ENCODE assay signal across 29 cellular contexts in genomic region chr6:33850869-33851541, GRCh38. TPM values are rescaled to one million over a fixed set of nuclear protein-coding genes. Genes with fewer than 3 reads are reported as not detected.
DNase-seq lines count a peak whose midpoint lies in the region; ATAC-seq, FAIRE-seq and TF ChIP-seq lines count a peak whose summit lies in the region.
"Had no signal": no experiment of that assay in that cellular context is flagged by ENCODE, and none has a peak within 500 bp of the region (broad histone marks: within the 10 kb centered on the region; RNA-seq: fewer than 3 reads in every experiment).

No MANE protein-coding gene starts in this region.

- no peaks in the 10 kb centered on the region for H3K79me1 ChIP-seq in H1 (ENCODE audit: low read depth, low read length)

- no peak overlapping the region for H3K23ac ChIP-seq in H1 (ENCODE audit: insufficient read length)

- no peak overlapping the region for H2AFZ ChIP-seq in H1 (ENCODE audit: low read length)
- H2AFZ ChIP-seq in osteoblast (ENCODE audit: low read length) = no peak overlapping the region

- ATAC-seq in Right ventricle myocardium inferior (peak; percentile 69), GM18505 (IDR thresholded peaks at IDR 0.05; ENCODE audit: unreplicated experiment) (no peak), GM21515 (IDR thresholded peaks at IDR 0.05; ENCODE audit: unreplicated experiment) (no peak)
- ATAC-seq: activated T-cell treated with anti-CD3 and anti-CD28 coated beads, Interleukin-2, amount 50 U/mL, for 4 hours; gastroesophageal sphincter; T-helper 17 cell had no signal

- H3K18ac ChIP-seq in H1 (ENCODE audit: extremely low read depth, low read length) = 0 out of 2 replicates have a peak overlapping the region, but pooled peaks have one; percentile 32

- no peak overlapping the region for H2BK120ac ChIP-seq in H1 (replicated peaks; ENCODE audit: low read depth, low read length)

- no peak overlapping the region; the same call in 1 of the 2 replicates for H2BK5ac ChIP-seq in H1 (ENCODE audit: low read depth, low read length)

- H3K27me3 ChIP-seq in right atrium auricular region (no peaks in the 10 kb centered on the region), H1 (replicated peaks in 1 of 4; ENCODE audit: control insufficient read depth in 3 of 4, extremely low read depth in 1 of 4, insufficient read depth in 3 of 4, low read length in 3 of 4) (no peaks in the 10 kb centered on the region), osteoblast (ENCODE audit: insufficient read depth, low read length) (no peaks in the 10 kb centered on the region)
- H3K27me3 ChIP-seq: breast epithelium, MG63, Peyer's patch had no signal

- H3K4me1 ChIP-seq in right atrium auricular region = no peaks in the 10 kb centered on the region
- H3K4me1 ChIP-seq in H1 (replicated peaks in 1 of 4; ENCODE audit: control insufficient read depth in 3 of 4, insufficient read depth in 4 of 4, low read length in 3 of 4) = peaks cover 0 to 5% (median 2%) of the 10 kb centered on the region in 4 experiments; a peak in 4 of 7 replicates
- no peaks in the 10 kb centered on the region for H3K4me1 ChIP-seq in osteoblast (ENCODE audit: insufficient read depth, low read length)
- H3K4me1 ChIP-seq: breast epithelium, gastroesophageal sphincter had no signal

- no peaks in the 10 kb centered on the region for H3K79me2 ChIP-seq in H1 (ENCODE audit: control insufficient read depth in 1 of 2, insufficient read depth in 2 of 2, low read length in 2 of 2)
- no peaks in the 10 kb centered on the region for H3K79me2 ChIP-seq in osteoblast (ENCODE audit: insufficient read depth, low read length)

- no peak overlapping the region for H3K9ac ChIP-seq in H1 (replicated peaks in 1 of 4; ENCODE audit: extremely low read depth in 1 of 4, low read depth in 3 of 4, low read length in 3 of 4)

- H3K56ac ChIP-seq in H1 (replicated peaks; ENCODE audit: insufficient read length, low read depth, low read length) = no peak overlapping the region

- POLR2A ChIA-PET in H1 (lab: Charles Lee; ENCODE audit: partially characterized antibody) = interaction anchor here (0.6 to 1.0 kb wide), 3 partner anchors 70 to 118 kb away, joined by 3 to 4 read pairs (median 3); no protein-coding TSS in a partner anchor

- CTCF ChIA-PET in H1 (lab: Charles Lee; ENCODE audit: partially characterized antibody) = interaction anchor here (0.6 to 11.6 kb wide), 45 partner anchors 8 to 303 kb away, joined by 3 to 87 read pairs (median 4); no protein-coding TSS in a partner anchor

- no peak overlapping the region for H4K8ac ChIP-seq in H1 (ENCODE audit: extremely low read depth, insufficient read depth, low read length)

- TF ChIP-seq CTCF in right atrium auricular region (IDR thresholded peaks at IDR 0.05) = no peak
- TF ChIP-seq CTCF in H1 (IDR thresholded peaks at IDR 0.05; ENCODE audit: control extremely low read depth in 1 of 3, insufficient read depth in 1 of 3, low read depth in 1 of 3, low read length in 3 of 3) = no peak
- no peak for TF ChIP-seq CTCF in osteoblast (IDR thresholded peaks at IDR 0.05; ENCODE audit: extremely low read depth, low read depth, low read length)

- H2BK15ac ChIP-seq in H1 (ENCODE audit: low read length) = 0 out of 2 replicates have a peak overlapping the region, but pooled peaks have one; percentile 46

- H3K27ac ChIP-seq in right atrium auricular region (no peak overlapping the region), H1 (ENCODE audit: low read depth, low read length) (no peak overlapping the region), osteoblast (ENCODE audit: low read depth, low read length) (no peak overlapping the region)
- H3K27ac ChIP-seq: breast epithelium, esophagus squamous epithelium, gastroesophageal sphincter, Peyer's patch, sigmoid colon, SK-N-MC had no signal

- H3K36me3 ChIP-seq in right atrium auricular region (no peaks in the 10 kb centered on the region), H1 (ENCODE audit: control insufficient read depth in 2 of 4, insufficient read depth in 4 of 4, low read length in 3 of 4) (no peaks in the 10 kb centered on the region), osteoblast (ENCODE audit: insufficient read depth, low read length) (no peaks in the 10 kb centered on the region)
- H3K36me3 ChIP-seq: breast epithelium, esophagus squamous epithelium, gastroesophageal sphincter, MG63, Peyer's patch, sigmoid colon had no signal

- H2BK12ac ChIP-seq in H1 (ENCODE audit: low read depth, low read length) = no peak overlapping the region

- H4K20me1 ChIP-seq in H1 (replicated peaks in 1 of 2; ENCODE audit: control insufficient read depth in 1 of 2, insufficient read depth in 2 of 2, low read length in 2 of 2) (no peaks in the 10 kb centered on the region), osteoblast (ENCODE audit: insufficient read depth, low read length) (no peaks in the 10 kb centered on the region)

- TF ChIP-seq POLR2A in H1 (IDR thresholded peaks at IDR 0.05; ENCODE audit: control extremely low read depth in 1 of 2, low read depth in 2 of 2, low read length in 2 of 2) (no peak), GM18505 (IDR thresholded peaks at IDR 0.05; ENCODE audit: borderline replicate concordance, extremely low read depth, insufficient read depth, insufficient read length) (no peak)

- DNase-seq in Right ventricle myocardium inferior (ENCODE audit: missing footprints) (peak; percentile 17), right atrium auricular region (ENCODE audit: low spot score) (no peak), NCI-H345 treated with DMSO at 0.1 percent for 48 hours (lab: John Stamatoyannopoulos, UW; ENCODE audit: unreplicated experiment) (peak; percentile 50), H1 (ENCODE audit: low read depth in 1 of 2, low spot score in 2 of 2) (no peak), osteoblast (ENCODE audit: insufficient read length, low spot score, missing footprints) (peak; percentile 42), AML-193 (lab: John Stamatoyannopoulos, UW) (no peak)
- DNase-seq: activated CD4-positive, alpha-beta T cell treated with anti-CD3 and anti-CD28 coated beads for 4 hours; activated T-cell treated with anti-CD3 and anti-CD28 coated beads, Interleukin-2, amount 50 U/mL, for 4 hours; amygdala; esophagus squamous epithelium; KBM-7; MG63; NCI-H1436 treated with DMSO at 0.1 percent for 48 hours; nephron progenitor cell; sigmoid colon; stimulated activated naive CD4-positive, alpha-beta T cell treated with Interleukin-2 at 50 U/mL for 16 hours; T-helper 17 cell had no signal

- H3K4me3 ChIP-seq in right atrium auricular region (no peak overlapping the region), H1 (ENCODE audit: extremely low read depth in 1 of 4, insufficient read depth in 2 of 4, low read depth in 3 of 4, low read length in 4 of 4) (no peak overlapping the region), osteoblast (ENCODE audit: insufficient read depth, low read length) (no peak overlapping the region)
- H3K4me3 ChIP-seq: breast epithelium, esophagus squamous epithelium, gastroesophageal sphincter, MG63, mucosa of descending colon, Peyer's patch, sigmoid colon, SK-N-MC had no signal

- no peak overlapping the region for H3K4me2 ChIP-seq in H1 (ENCODE audit: insufficient read depth in 1 of 2, low read depth in 2 of 2, low read length in 2 of 2)
- H3K4me2 ChIP-seq in osteoblast (ENCODE audit: insufficient read depth, low read length) = no peak overlapping the region

- no peak overlapping the region for H2BK20ac ChIP-seq in H1 (ENCODE audit: low read length)

- WGBS in H1 (ENCODE audit: extremely low coverage in 1 of 2, insufficient coverage in 1 of 2, insufficient read length in 1 of 2, insufficient replicate concordance in 2 of 2, low coverage in 1 of 2, low lambda C conversion rate in 2 of 2, missing lambda C conversion rate in 1 of 2), 2 experiments = 94% methylated on average over 10 of the region's 10 CpGs; no CpG with 5 or more reads in 1 of the 2 experiments

- FAIRE-seq in H1 (lab: Jason Lieb, UNC) = no peak

- H3K9me3 ChIP-seq in right atrium auricular region (no peaks in the 10 kb centered on the region), H1 (ENCODE audit: insufficient read depth in 2 of 2, low read depth in 1 of 2, low read length in 1 of 2) (no peaks in the 10 kb centered on the region), osteoblast (ENCODE audit: low read depth, low read length) (no peaks in the 10 kb centered on the region)
- H3K9me3 ChIP-seq: breast epithelium, esophagus squamous epithelium, gastroesophageal sphincter, MG63, mucosa of descending colon, Peyer's patch, sigmoid colon had no signal

- intact Hi-C loops in Right ventricle myocardium inferior (cut with DNase I) = no loop called here

- no peak overlapping the region for H2AK5ac ChIP-seq in H1 (ENCODE audit: low read depth, low read length)

- peak overlapping the region; percentile 25 for H4K91ac ChIP-seq in H1 (replicated peaks; ENCODE audit: insufficient read length, low read length)

- no peaks in the 10 kb centered on the region for H3K23me2 ChIP-seq in H1 (ENCODE audit: low read depth, low read length)

- TF ChIP-seq RAD21 in H1 (IDR thresholded peaks at IDR 0.05 in 1 of 2, conservative IDR thresholded peaks at IDR 0.05 in 1 of 2; ENCODE audit: low read depth in 2 of 2, low read length in 2 of 2) = no peak

- H3K4ac ChIP-seq in H1 (replicated peaks; ENCODE audit: insufficient read length, low read depth, low read length) = no peak overlapping the region

- H4K5ac ChIP-seq in H1 (ENCODE audit: insufficient read length, low read depth, low read length) = no peak overlapping the region

- no peak overlapping the region for H3K14ac ChIP-seq in H1 (ENCODE audit: insufficient read length)

- TF ChIP-seq EP300 in H1 (IDR thresholded peaks at IDR 0.05; ENCODE audit: borderline replicate concordance in 1 of 2, low read depth in 2 of 2, low read length in 2 of 2) = no peak

TF ChIP-seq in H1, 55 proteins besides CTCF, POLR2A, EP300 and RAD21:
- TF ChIP-seq BACH1 (IDR thresholded peaks at IDR 0.05; ENCODE audit: low read length) (no peak), TCF12 (IDR thresholded peaks at IDR 0.05; ENCODE audit: low read depth, low read length) (no peak), RXRA (IDR thresholded peaks at IDR 0.05; ENCODE audit: insufficient read depth, low read depth, low read length) (no peak)

RNA-seq across cellular contexts. Expression of gene MLN, which starts 47.2 kb away (rescaled TPM):
- total RNA-seq in Right ventricle myocardium inferior = not detected
- not detected for total RNA-seq in right atrium auricular region
- total RNA-seq in H1 (2021; fragmentation: NEBNext Ultra II Directional; extraction: Animal tissue kit (Norgen Biotek cat#: 25700)) = not detected in 2 replicates
- 0.31 TPM in 1 of 2 replicates, not detected in the other for polyA plus RNA-seq in H1 (2011; rRNA removed)
- polyA plus RNA-seq in H1 (2011; cell fraction: cytosol; rRNA removed) = not detected
- not detected for polyA plus RNA-seq in H1 (2011; cell fraction: nucleus; rRNA removed)
- not detected in 4 replicates for polyA plus RNA-seq in H1 (2012, experiment 1 of 2)
- not detected for polyA plus RNA-seq in H1 (2012, experiment 2 of 2)
- not detected for polyA plus RNA-seq in H1 (2013, experiment 1 of 2)
- not detected for polyA plus RNA-seq in H1 (2013, experiment 2 of 2)
- not detected in 2 replicates for polyA minus RNA-seq in H1 (2011; rRNA and poly(A)+ RNA removed)
- not detected for polyA minus RNA-seq in H1 (2011; cell fraction: cytosol; rRNA and poly(A)+ RNA removed)
- polyA minus RNA-seq in H1 (2011; cell fraction: nucleus; rRNA and poly(A)+ RNA removed) = not detected
- total RNA-seq in osteoblast = not detected in 2 replicates
- total RNA-seq: activated CD8-positive, alpha-beta memory T cell treated with anti-CD3 and anti-CD28 coated beads for 36 hours; activated T-cell treated with anti-CD3 and anti-CD28 coated beads, Interleukin-2, amount 50 U/mL, for 4 hours; breast epithelium; esophagus squamous epithelium; gastroesophageal sphincter; HT1080; lower leg skin; mucosa of descending colon; NCI-H460; Peyer's patch; posterior vena cava; sigmoid colon; T-helper 17 cell had no signal

Comparison
In these comparisons a context has a peak if more than half of its experiments do, and no peak if none do; other contexts are left out.
1. DNase-seq: peak in Right ventricle myocardium inferior (single experiment), NCI-H345 treated with DMSO at 0.1 percent for 48 hours (single experiment) and osteoblast (single experiment); none in right atrium auricular region (single experiment), H1 (0 of 2) and AML-193 (0 of 2).